In the genomic region with DNA sequence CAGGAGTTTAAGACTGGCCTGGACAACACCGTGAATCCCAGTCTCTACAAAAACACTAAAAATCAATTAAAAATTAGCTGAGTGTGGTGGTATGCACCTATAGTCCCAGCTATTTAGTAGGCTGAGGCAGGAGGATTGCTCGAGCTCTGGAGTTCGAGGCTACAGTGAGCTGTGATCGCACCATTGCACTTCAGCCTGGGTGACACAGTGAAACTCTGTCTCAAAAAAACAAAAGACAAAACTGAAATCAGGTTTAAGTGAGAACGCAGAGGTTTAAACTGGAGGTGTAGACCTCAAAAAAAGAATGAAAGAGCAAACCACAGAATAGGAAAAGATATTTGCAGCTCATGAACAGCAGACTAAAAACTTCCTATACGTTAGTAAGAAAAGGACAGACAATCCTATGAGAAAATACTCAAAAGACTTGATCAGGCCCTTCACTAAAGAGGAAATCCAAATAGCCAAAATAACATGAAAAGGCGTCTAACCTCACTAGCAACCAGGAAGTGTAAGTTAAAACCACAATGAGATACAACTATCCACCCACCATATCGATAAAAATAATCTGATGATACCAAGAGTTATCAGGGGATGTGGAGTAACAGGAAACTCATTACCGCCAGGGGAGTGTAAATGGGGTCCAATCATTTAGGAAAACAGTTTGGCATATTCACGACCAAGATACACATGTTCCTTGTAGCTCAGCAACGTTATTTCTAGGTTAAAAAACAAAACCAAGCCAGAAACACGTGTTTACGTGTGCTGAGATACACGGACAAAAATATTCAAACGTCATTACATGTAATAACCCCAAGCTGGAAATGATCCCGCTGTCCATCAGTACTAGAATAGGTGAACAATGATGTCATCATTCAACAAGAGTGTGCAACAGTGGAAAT, we compare ENCODE assay signal across 1 cellular context.
TF ChIP-seq lines count a peak whose summit lies in the region.

No MANE protein-coding gene starts in this region.

TF ChIP-seq in GM12878, 131 proteins besides CTCF, POLR2A, EP300 and RAD21:
- TF ChIP-seq WRNIP1 (IDR thresholded peaks at IDR 0.05; ENCODE audit: borderline replicate concordance, low read depth, low read length) (no peak), HSF1 (IDR thresholded peaks at IDR 0.05; ENCODE audit: low read depth, low read length) (no peak), EED (IDR thresholded peaks at IDR 0.05; ENCODE audit: low read depth) (no peak), ATF7 (IDR thresholded peaks at IDR 0.05; ENCODE audit: low read depth) (peak; percentile 75), RUNX3 (IDR thresholded peaks at IDR 0.05; ENCODE audit: low read length) (peak; percentile 63; the same call in 1 of the 2 replicates)
TF ChIP-seq in GM12878: peak in this region for 2.
